In the genomic region with DNA sequence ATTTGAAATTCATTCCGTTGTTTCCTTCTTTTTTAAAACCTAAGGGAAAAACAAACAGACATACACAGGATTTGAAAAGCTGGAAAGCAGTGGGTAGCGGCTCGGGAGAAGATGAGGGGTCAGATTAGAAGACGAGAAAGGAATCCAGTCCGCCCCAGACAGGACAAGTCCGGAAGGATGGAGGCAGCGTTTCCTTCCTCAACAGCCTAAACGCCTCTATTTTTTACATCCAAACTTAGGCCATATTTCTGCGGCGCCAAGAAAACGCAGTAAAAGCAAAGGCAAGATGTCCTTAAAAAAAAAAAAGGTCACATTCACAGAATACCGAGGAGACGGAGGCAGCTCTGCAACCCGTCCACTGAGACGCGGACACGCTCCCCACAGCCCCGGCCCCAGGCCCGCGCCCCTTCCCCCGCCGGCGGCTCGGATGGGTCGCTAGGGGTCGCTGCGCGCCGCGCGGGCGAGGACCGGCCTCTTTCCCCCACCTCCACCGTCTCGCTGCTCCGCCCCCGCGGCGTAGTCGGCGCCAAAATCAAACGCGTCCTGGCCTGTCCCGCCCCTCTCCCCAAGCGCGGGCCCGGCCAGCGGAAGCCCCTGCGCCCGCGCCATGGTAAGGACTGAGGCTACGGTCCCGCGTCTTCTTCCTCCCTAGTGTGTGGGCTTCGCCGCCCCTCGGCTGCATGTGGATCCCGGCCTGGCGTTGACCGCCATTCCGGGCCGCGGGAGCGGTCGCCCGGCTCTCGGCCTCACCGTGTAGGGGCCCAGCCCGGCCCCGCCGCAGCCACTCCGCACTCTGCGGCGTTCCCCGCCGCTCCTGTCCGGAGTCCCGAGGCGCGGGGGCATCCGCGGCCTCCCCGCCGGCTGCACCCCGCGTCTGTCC, we compare ENCODE assay signal across 8 cellular contexts. TPM values are rescaled to one million over a fixed set of nuclear protein-coding genes. Genes with fewer than 3 reads are reported as not detected.
DNase-seq lines count a peak whose midpoint lies in the region; ATAC-seq and TF ChIP-seq lines count a peak whose summit lies in the region.

A gene with protein sequence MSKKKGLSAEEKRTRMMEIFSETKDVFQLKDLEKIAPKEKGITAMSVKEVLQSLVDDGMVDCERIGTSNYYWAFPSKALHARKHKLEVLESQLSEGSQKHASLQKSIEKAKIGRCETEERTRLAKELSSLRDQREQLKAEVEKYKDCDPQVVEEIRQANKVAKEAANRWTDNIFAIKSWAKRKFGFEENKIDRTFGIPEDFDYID (plus strand): TSS at position 558 of the 880 bp plus-strand sequence. CDS start 50 bp downstream, at position 608.

- H3K9me3 ChIP-seq in CD4-positive, alpha-beta T cell (ENCODE audit: control insufficient read depth, low read length), result no peaks in the 10 kb centered on the region
- no peaks in the 10 kb centered on the region for H3K9me3 ChIP-seq in liver (ENCODE audit: control insufficient read depth in 4 of 4, low read length in 3 of 4)

- no peaks in the 10 kb centered on the region for H3K9me3 Mint-ChIP-seq in CD4-positive, alpha-beta T cell

- peaks cover 13% of the 10 kb centered on the region for H3K4me1 Mint-ChIP-seq in CD4-positive, alpha-beta T cell (ENCODE audit: low read depth)

- peaks cover 1 to 21% (median 12%) of the 10 kb centered on the region in 4 donors for H3K4me1 ChIP-seq in liver (ENCODE audit: control insufficient read depth in 4 of 4, insufficient read depth in 4 of 4, low read length in 3 of 4)

- TF ChIP-seq CTCF in CD4-positive, alpha-beta T cell (IDR thresholded peaks at IDR 0.05), result peak; percentile 98
- peak; percentile 71 for TF ChIP-seq CTCF in liver (IDR thresholded peaks at IDR 0.05; ENCODE audit: low read depth, low read length, missing input control)

- peak; percentile 74 to 82 for TF ChIP-seq RAD21 in liver (IDR thresholded peaks at IDR 0.05)

- 1% methylated on average over 86 of the region's 86 CpGs for WGBS in liver

- H3K27me3 ChIP-seq in CD4-positive, alpha-beta T cell (ENCODE audit: control insufficient read depth, insufficient read depth, low read length), result no peaks in the 10 kb centered on the region
- H3K27me3 ChIP-seq in liver (ENCODE audit: control insufficient read depth in 4 of 4, insufficient read depth in 4 of 4, low read length in 3 of 4), result no peaks in the 10 kb centered on the region

- peak within 1 kb of the TSS; percentile 93 for H3K4me3 Mint-ChIP-seq in CD4-positive, alpha-beta T cell

- H3K36me3 Mint-ChIP-seq in CD4-positive, alpha-beta T cell (ENCODE audit: low read depth), result no peaks in the 10 kb centered on the region

- CTCF ChIA-PET in CD4-positive, alpha-beta T cell (lab: Charles Lee), result interaction anchor here (0.6 to 1.5 kb wide), 8 partner anchors 89 to 299 kb away, joined by 3 to 9 read pairs (median 4); a partner anchor contains a TSS

- intact Hi-C loops in CD4-positive, alpha-beta T cell (cut with DNase I, micrococcal nuclease), result loop anchor here (1.0 to 5.0 kb wide), 6 partner anchors 88 to 408 kb away; a partner anchor contains a TSS

- ATAC-seq in CD4-positive, alpha-beta T cell (ENCODE audit: poor library complexity), result peak; percentile 92
- ATAC-seq in GM19372 (IDR thresholded peaks at IDR 0.05; ENCODE audit: low read depth, unreplicated experiment), result peak; percentile 80
- peak; percentile 88 for ATAC-seq in HG03521 (IDR thresholded peaks at IDR 0.05; ENCODE audit: unreplicated experiment)

- peak within 1 kb of the TSS; percentile 52 to 60 for H3K9ac ChIP-seq in liver (ENCODE audit: low read depth in 1 of 2, low read length in 2 of 2)

- H3K4me3 ChIP-seq in liver (ENCODE audit: low read depth in 1 of 3, low read length in 3 of 3), result peak within 1 kb of the TSS; percentile 80 to 90 (median 85)

- peaks cover 7% of the 10 kb centered on the region for H3K27me3 Mint-ChIP-seq in CD4-positive, alpha-beta T cell

- no peaks in the 10 kb centered on the region for H3K36me3 ChIP-seq in liver (ENCODE audit: control insufficient read depth in 4 of 4, insufficient read depth in 3 of 4, low read depth in 1 of 4, low read length in 3 of 4)

- H3K27ac ChIP-seq in CD4-positive, alpha-beta T cell (ENCODE audit: low read depth, low read length), result no peak within 1 kb of the TSS
- H3K27ac ChIP-seq in liver (ENCODE audit: low read depth in 1 of 2, low read length in 2 of 2), result peak within 1 kb of the TSS; percentile 21 to 63

- peak; percentile 85 to 93 (median 88) for DNase-seq in CD4-positive, alpha-beta T cell
- peak; percentile 82 for DNase-seq in NCI-H748 (lab: John Stamatoyannopoulos, UW; ENCODE audit: unreplicated experiment)
- DNase-seq in activated CD4-positive, alpha-beta T cell treated with anti-CD3 and anti-CD28 coated beads, Interleukin-2, amount 50 U/mL, for 24 hours (ENCODE audit: low read depth in 1 of 2, low spot score in 1 of 2), result peak; percentile 85 to 87
- DNase-seq in dermis blood vessel endothelial cell, result peak; percentile 85
- DNase-seq in stimulated activated CD4-positive, alpha-beta T cell treated with anti-CD3 and anti-CD28 coated beads, Interleukin-4, amount 100 ng/mL, for 24 hours, result peak; percentile 92

- POLR2A ChIA-PET in CD4-positive, alpha-beta T cell (lab: Charles Lee), result interaction anchor here (1.1 to 3.8 kb wide), 4 partner anchors 121 to 229 kb away, joined by 3 to 30 read pairs (median 15); a partner anchor contains a TSS

- H3K27ac Mint-ChIP-seq in CD4-positive, alpha-beta T cell, result peak within 1 kb of the TSS; percentile 57

TF ChIP-seq in liver, 16 proteins besides CTCF, POLR2A, EP300 and RAD21:
- no peak for TF ChIP-seq TAF1 (conservative IDR thresholded peaks at IDR 0.05)
- TF ChIP-seq EGR1 (IDR thresholded peaks at IDR 0.05; ENCODE audit: low read depth in 2 of 2), result peak; percentile 70 to 91

RNA-seq across cellular contexts. Expression of the gene that starts here (rescaled TPM):
- under 1 TPM in 1 of 2 experiments, not detected in 1; 0.42 TPM for total RNA-seq in CD4-positive, alpha-beta T cell
- total RNA-seq in dermis blood vessel endothelial cell (2.4 and 5.6 TPM in 2 replicates), liver (1 to 10 TPM in 1 of 2 donors, under 1 TPM in 1; 0.17 to 2.5 TPM)
- polyA plus RNA-seq in liver, result under 1 TPM; 0.42 to 0.43 TPM

Comparison
In these comparisons a context has a peak if more than half of its experiments do, and no peak if none do; other contexts are left out.
1. Peak in DNase-seq and ATAC-seq in CD4-positive, alpha-beta T cell; RNA of the gene not detected or under 1 TPM.